ENCODE assay signal across 8 cellular contexts in the genomic region with DNA sequence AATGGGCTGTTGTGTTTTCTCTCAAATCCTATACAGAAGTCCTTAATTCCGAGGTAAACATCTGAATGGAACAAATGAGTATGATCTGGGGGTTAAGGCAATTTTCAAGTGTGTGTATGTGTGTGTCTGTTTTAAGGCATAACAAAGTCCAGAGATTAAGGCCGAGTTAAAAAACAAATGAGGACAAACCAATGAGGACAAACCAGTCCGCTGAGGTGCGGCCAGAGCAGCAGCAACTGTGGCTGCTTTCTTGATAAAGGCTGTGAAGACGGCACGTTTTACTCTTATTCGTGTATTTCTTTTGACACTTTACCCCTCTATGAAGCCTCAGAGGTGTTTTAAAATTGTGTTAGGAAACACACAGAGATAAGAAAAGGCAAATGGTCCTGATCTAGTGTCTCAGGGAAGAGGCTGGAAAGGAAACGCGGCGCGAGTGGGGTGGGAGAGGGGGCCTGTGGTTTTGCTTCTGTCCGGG. TPM values are rescaled to one million over a fixed set of nuclear protein-coding genes. Genes with fewer than 3 reads are reported as not detected.
A peak's percentile ranks its signal among the peaks of the same experiment; 100 is the strongest.
DNase-seq lines count a peak whose midpoint lies in the region; ATAC-seq and TF ChIP-seq lines count a peak whose summit lies in the region.

No MANE protein-coding gene starts in this region.

- TF ChIP-seq CTCF in BE2C (IDR thresholded peaks at IDR 0.05; ENCODE audit: low read depth, low read length) (no peak), endodermal cell (conservative IDR thresholded peaks at IDR 0.05) (no peak)

- no peaks in the 10 kb centered on the region for H3K36me3 Mint-ChIP-seq in endodermal cell (ENCODE audit: low read depth)
- no peaks in the 10 kb centered on the region for H3K36me3 Mint-ChIP-seq in naive thymus-derived CD4-positive, alpha-beta T cell

- peaks cover 38% of the 10 kb centered on the region for H3K27me3 Mint-ChIP-seq in endodermal cell (ENCODE audit: insufficient read depth)
- H3K27me3 Mint-ChIP-seq in naive thymus-derived CD4-positive, alpha-beta T cell: peaks cover 36 to 47% (median 40%) of the 10 kb centered on the region in 5 donors

- no peak for ATAC-seq in naive thymus-derived CD4-positive, alpha-beta T cell
- no peak for ATAC-seq in GM21717 (IDR thresholded peaks at IDR 0.05; ENCODE audit: unreplicated experiment)

- CTCF ChIA-PET in naive thymus-derived CD4-positive, alpha-beta T cell (lab: Charles Lee): no interaction called here

- H3K36me3 ChIP-seq in BE2C (no peaks in the 10 kb centered on the region), endodermal cell (ENCODE audit: control insufficient read depth, insufficient read depth, low read length) (no peaks in the 10 kb centered on the region)
- no peaks in the 10 kb centered on the region for H3K36me3 ChIP-seq in naive thymus-derived CD4-positive, alpha-beta T cell (ENCODE audit: control insufficient read depth in 2 of 3, insufficient read depth in 3 of 3, low read length in 3 of 3)

- no peaks in the 10 kb centered on the region for H3K9me3 Mint-ChIP-seq in endodermal cell
- H3K9me3 Mint-ChIP-seq in naive thymus-derived CD4-positive, alpha-beta T cell: peaks cover 0 to 4% (median 0%) of the 10 kb centered on the region in 11 donors

- H3K27me3 ChIP-seq in BE2C (no peaks in the 10 kb centered on the region), endodermal cell (ENCODE audit: control insufficient read depth, insufficient read depth, low read length, poor library complexity, severe bottlenecking) (peaks cover 40% of the 10 kb centered on the region)
- H3K27me3 ChIP-seq in naive thymus-derived CD4-positive, alpha-beta T cell (ENCODE audit: control insufficient read depth in 2 of 2, insufficient read depth in 2 of 2, low read length in 2 of 2): no peaks in the 10 kb centered on the region

- POLR2A ChIA-PET in naive thymus-derived CD4-positive, alpha-beta T cell (lab: Charles Lee): no interaction called here

- H3K9me3 ChIP-seq in BE2C (no peaks in the 10 kb centered on the region), endodermal cell (ENCODE audit: control insufficient read depth, low read length) (peaks cover 5% of the 10 kb centered on the region)
- no peaks in the 10 kb centered on the region for H3K9me3 ChIP-seq in naive thymus-derived CD4-positive, alpha-beta T cell (ENCODE audit: control insufficient read depth in 2 of 3, low read length in 3 of 3)

- intact Hi-C loops in naive thymus-derived CD4-positive, alpha-beta T cell (cut with micrococcal nuclease): no loop called here
- intact Hi-C loops in posterior vena cava (cut with DNase I): no loop called here

- peaks cover 24% of the 10 kb centered on the region for H3K4me1 Mint-ChIP-seq in endodermal cell
- H3K4me1 Mint-ChIP-seq in naive thymus-derived CD4-positive, alpha-beta T cell: peaks cover 5 to 12% (median 8%) of the 10 kb centered on the region in 7 donors

- H3K4me3 ChIP-seq in BE2C (ENCODE audit: low read depth, low read length) (peak overlapping the region; percentile 84), endodermal cell (ENCODE audit: low read length) (peak overlapping the region; percentile 84)
- H3K4me3 ChIP-seq in naive thymus-derived CD4-positive, alpha-beta T cell (ENCODE audit: low read length): no peak overlapping the region

- H3K4me3 Mint-ChIP-seq in endodermal cell: peak overlapping the region; percentile 84
- H3K4me3 Mint-ChIP-seq in naive thymus-derived CD4-positive, alpha-beta T cell: peak overlapping the region in 6 of 10 donors; percentile 9 to 71 (median 48)

- 4 to 5% methylated on average over 6 to 12 of the region's 12 CpGs for WGBS in endodermal cell (ENCODE audit: insufficient coverage in 1 of 2, insufficient read length in 1 of 2), 2 experiments

- peak overlapping the region; percentile 83 for H3K9ac ChIP-seq in endodermal cell (ENCODE audit: extremely low read depth, low read length, poor library complexity, severe bottlenecking)

- H3K27ac Mint-ChIP-seq in endodermal cell: peak overlapping the region; percentile 96
- no peak overlapping the region for H3K27ac Mint-ChIP-seq in naive thymus-derived CD4-positive, alpha-beta T cell

- no peaks in the 10 kb centered on the region; the same call in 1 of the 2 replicates for H3K4me1 ChIP-seq in BE2C
- H3K4me1 ChIP-seq in endodermal cell (ENCODE audit: control insufficient read depth, insufficient read depth, low read length): no peaks in the 10 kb centered on the region
- no peaks in the 10 kb centered on the region for H3K4me1 ChIP-seq in naive thymus-derived CD4-positive, alpha-beta T cell (ENCODE audit: control insufficient read depth in 2 of 2, insufficient read depth in 2 of 2, low read length in 2 of 2)

- DNase-seq in BE2C (peak; percentile 10), NCI-H146 treated with DMSO at 0.1 percent for 48 hours (lab: John Stamatoyannopoulos, UW; ENCODE audit: unreplicated experiment) (peak; percentile 43), endodermal cell (peak; percentile 68), AML-193 (lab: John Stamatoyannopoulos, UW) (no peak), iPS-NIHi11 (ENCODE audit: low spot score) (no peak), posterior vena cava (ENCODE audit: low spot score) (no peak)
- DNase-seq in naive thymus-derived CD4-positive, alpha-beta T cell: no peak

- peak overlapping the region; percentile 94 for H3K27ac ChIP-seq in endodermal cell (ENCODE audit: low read depth, low read length)
- H3K27ac ChIP-seq in naive thymus-derived CD4-positive, alpha-beta T cell (ENCODE audit: low read depth, low read length): no peak overlapping the region

RNA-seq across cellular contexts. Expression of gene GULP1, which starts 0.5 kb away (rescaled TPM):
- 24.1 TPM for polyA plus RNA-seq in BE2C (2012; ENCODE audit: insufficient read depth, insufficient read length, low read depth)
- 10 to 100 TPM; 15.3 to 26.5 TPM for total RNA-seq in endodermal cell
- polyA plus RNA-seq in endodermal cell (2013, experiment 1 of 2): 67.5 TPM
- 65.5 TPM for polyA plus RNA-seq in endodermal cell (2013, experiment 2 of 2)
- not detected for total RNA-seq in naive thymus-derived CD4-positive, alpha-beta T cell
- not detected for polyA plus RNA-seq in naive thymus-derived CD4-positive, alpha-beta T cell
- 10 to 100 TPM; 25.9 to 63.2 TPM for total RNA-seq in posterior vena cava

Comparison
In these comparisons a context has a peak if more than half of its experiments do, and no peak if none do; other contexts are left out.
1. DNase-seq: peak in BE2C (single experiment), NCI-H146 treated with DMSO at 0.1 percent for 48 hours (single experiment) and endodermal cell (single experiment); none in naive thymus-derived CD4-positive, alpha-beta T cell (0 of 9), AML-193 (0 of 2), iPS-NIHi11 (single experiment) and posterior vena cava (single experiment).
2. RNA of gene GULP1, which starts 0.5 kb away (total RNA-seq): 25.9 to 63.2 TPM in posterior vena cava and 15.3 to 26.5 TPM in endodermal cell; not detected in naive thymus-derived CD4-positive, alpha-beta T cell; every median in the first group is over 10 times any median in the second.